ENCODE assay signal across 19 cellular contexts in genomic region chr11:1041471-1041870, GRCh38. TPM values are rescaled to one million over a fixed set of nuclear protein-coding genes. Genes with fewer than 3 reads are reported as not detected.
DNase-seq lines count a peak whose midpoint lies in the region; ATAC-seq, FAIRE-seq and TF ChIP-seq lines count a peak whose summit lies in the region.
"Had no signal": no experiment of that assay in that cellular context is flagged by ENCODE, and none has a peak within 500 bp of the region (broad histone marks: within the 10 kb centered on the region; RNA-seq: fewer than 3 reads in every experiment).

No MANE protein-coding gene starts in this region.

- H3K4me1 ChIP-seq in A549, result peaks cover 13% of the 10 kb centered on the region
- no peaks in the 10 kb centered on the region for H3K4me1 ChIP-seq in naive thymus-derived CD4-positive, alpha-beta T cell (ENCODE audit: control insufficient read depth in 2 of 2, insufficient read depth in 2 of 2, low read length in 2 of 2)

- H3K4me3 ChIP-seq in A549, result no peak overlapping the region
- H3K4me3 ChIP-seq in H7 (ENCODE audit: insufficient read depth, low read depth, low read length), result no peak overlapping the region
- no peak overlapping the region for H3K4me3 ChIP-seq in naive thymus-derived CD4-positive, alpha-beta T cell (ENCODE audit: low read length)

- peak in 1 of 2 experiments; percentile 31; a peak in 3 of 6 replicates for ATAC-seq in A549
- peak; percentile 15 for ATAC-seq in naive thymus-derived CD4-positive, alpha-beta T cell

- 0 out of 3 replicates have a peak, but pooled peaks cover 3% of the 10 kb centered on the region for H3K9me3 ChIP-seq in A549
- no peaks in the 10 kb centered on the region for H3K9me3 ChIP-seq in naive thymus-derived CD4-positive, alpha-beta T cell (ENCODE audit: control insufficient read depth in 2 of 3, low read length in 3 of 3)

- no peak for TF ChIP-seq EP300 in A549 (IDR thresholded peaks at IDR 0.05)

- peaks cover 12% of the 10 kb centered on the region for H3K27me3 Mint-ChIP-seq in chondrocyte (ENCODE audit: low read depth)
- H3K27me3 Mint-ChIP-seq in naive thymus-derived CD4-positive, alpha-beta T cell, result peaks cover 0 to 5% (median 2%) of the 10 kb centered on the region in 5 donors
- H3K27me3 Mint-ChIP-seq: CD4-positive, alpha-beta T cell had no signal

- CTCF ChIA-PET in A549 (lab: Yijun Ruan, JAX), result interaction anchor here (0.8 to 3.6 kb wide), 7 partner anchors 10 to 193 kb away, joined by 3 to 38 read pairs (median 4); no protein-coding TSS in a partner anchor
- CTCF ChIA-PET in naive thymus-derived CD4-positive, alpha-beta T cell (lab: Charles Lee), result no interaction called here

- peak overlapping the region; percentile 55; the same call in 2 of the 3 replicates for H3K4me2 ChIP-seq in A549

- H3K27ac Mint-ChIP-seq in chondrocyte (ENCODE audit: unreplicated experiment), result no peak overlapping the region
- H3K27ac Mint-ChIP-seq in naive thymus-derived CD4-positive, alpha-beta T cell, result no peak overlapping the region
- H3K27ac Mint-ChIP-seq: CD4-positive, alpha-beta T cell had no signal

- H3K36me3 ChIP-seq in H7 (replicated peaks; ENCODE audit: control insufficient read depth, insufficient read depth, low read length), result no peaks in the 10 kb centered on the region
- H3K36me3 ChIP-seq in naive thymus-derived CD4-positive, alpha-beta T cell (ENCODE audit: control insufficient read depth in 2 of 3, insufficient read depth in 3 of 3, low read length in 3 of 3), result no peaks in the 10 kb centered on the region

- TF ChIP-seq POLR2A in A549 (IDR thresholded peaks at IDR 0.05; ENCODE audit: low read length) (no peak), erythroblast (IDR thresholded peaks at IDR 0.05; ENCODE audit: low read length) (no peak)

- FAIRE-seq in A549 (lab: Jason Lieb, UNC), result no peak
- FAIRE-seq: H54, HTR-8/SVneo had no signal

- H3K27me3 ChIP-seq in H7 (ENCODE audit: control insufficient read depth, insufficient read depth, low read length), result no peaks in the 10 kb centered on the region
- H3K27me3 ChIP-seq in naive thymus-derived CD4-positive, alpha-beta T cell (ENCODE audit: control insufficient read depth in 2 of 2, insufficient read depth in 2 of 2, low read length in 2 of 2), result no peaks in the 10 kb centered on the region

- POLR2A ChIA-PET in A549 (lab: Yijun Ruan, JAX), result interaction anchor here (0.6 kb wide), 1 partner anchor 13 kb away, joined by 3 read pairs; no protein-coding TSS in a partner anchor
- POLR2A ChIA-PET in naive thymus-derived CD4-positive, alpha-beta T cell (lab: Charles Lee), result no interaction called here

- H3K36me3 Mint-ChIP-seq in chondrocyte (ENCODE audit: low read depth), result peaks cover 3% of the 10 kb centered on the region
- H3K36me3 Mint-ChIP-seq in naive thymus-derived CD4-positive, alpha-beta T cell, result no peaks in the 10 kb centered on the region

- H3K4me1 Mint-ChIP-seq in chondrocyte (ENCODE audit: low read depth), result no peaks in the 10 kb centered on the region
- peaks cover 0 to 4% (median 0%) of the 10 kb centered on the region in 7 donors for H3K4me1 Mint-ChIP-seq in naive thymus-derived CD4-positive, alpha-beta T cell

- WGBS in A549 (ENCODE audit: missing lambda C conversion rate), result 59% methylated on average over 4 of the region's 9 CpGs

- peaks cover 5% of the 10 kb centered on the region for H3K9me3 Mint-ChIP-seq in chondrocyte (ENCODE audit: low read depth)
- H3K9me3 Mint-ChIP-seq in naive thymus-derived CD4-positive, alpha-beta T cell, result no peaks in the 10 kb centered on the region
- H3K9me3 Mint-ChIP-seq: CD4-positive, alpha-beta T cell had no signal

- no peak for TF ChIP-seq RAD21 in A549 (conservative IDR thresholded peaks at IDR 0.05 in 1 of 2, IDR thresholded peaks at IDR 0.05 in 1 of 2)

- intact Hi-C loops in naive thymus-derived CD4-positive, alpha-beta T cell (cut with micrococcal nuclease), result no loop called here

- DNase-seq in A549 (ENCODE audit: low read depth in 1 of 2, low spot score in 1 of 2) (no peak), H7 (peak; percentile 72), chondrocyte (ENCODE audit: low spot score) (peak; percentile 88), H4 (ENCODE audit: low spot score) (no peak), erythroblast (lab: John Stamatoyannopoulos, UW) (no peak), DMS114 treated with DMSO at 0.1 percent for 48 hours (lab: John Stamatoyannopoulos, UW; ENCODE audit: unreplicated experiment) (no peak)
- no peak for DNase-seq in naive thymus-derived CD4-positive, alpha-beta T cell
- DNase-seq in activated T-cell treated with anti-CD3 and anti-CD28 coated beads, Interleukin-2, amount 50 U/mL, for 48 hours, result no peak
- DNase-seq: AML-193; DMS53; MV-4-11; NCI-H1417; NCI-H187 treated with DMSO at 0.1 percent for 48 hours; NCI-H526 treated with DMSO at 0.1 percent for 48 hours; NK-92 treated with Interleukin-12 subunit alpha and Interleukin-12 subunit beta, amount 100 ng/mL, for 24 hours had no signal

- TF ChIP-seq CTCF in A549 (IDR thresholded peaks at IDR 0.05) (no peak), chondrocyte (IDR thresholded peaks at IDR 0.05) (no peak)

- peak overlapping the region; percentile 58 to 82; a peak in 5 of 6 replicates for H3K27ac ChIP-seq in A549
- no peak overlapping the region for H3K27ac ChIP-seq in naive thymus-derived CD4-positive, alpha-beta T cell (ENCODE audit: low read depth, low read length)

- H3K4me3 Mint-ChIP-seq in chondrocyte (ENCODE audit: unreplicated experiment), result no peak overlapping the region
- H3K4me3 Mint-ChIP-seq in naive thymus-derived CD4-positive, alpha-beta T cell, result no peak overlapping the region
- H3K4me3 Mint-ChIP-seq: CD4-positive, alpha-beta T cell had no signal

TF ChIP-seq in A549, 52 proteins besides CTCF, POLR2A, EP300 and RAD21:
- TF ChIP-seq TFCP2L1 (CRISPR knock-in tag; IDR thresholded peaks at IDR 0.05), result no peak
- TF ChIP-seq RFX5 (IDR thresholded peaks at IDR 0.05), result no peak
- no peak for TF ChIP-seq HEYL (CRISPR knock-in tag; IDR thresholded peaks at IDR 0.05)
- TF ChIP-seq SMC3 (IDR thresholded peaks at IDR 0.05), result no peak
- TF ChIP-seq SREBF2 (IDR thresholded peaks at IDR 0.05), result no peak

RNA-seq across cellular contexts. Expression of gene MUC6, which starts 5.0 kb away (rescaled TPM):
- polyA plus RNA-seq in A549 (2011; rRNA removed) (not detected in 2 replicates), A549 (2017; fragmentation: RNase III; extraction: RNeasy Plus Mini Kit Qiagen cat#74134 plus additional on column Dnase treatment) (not detected in 3 replicates)
- polyA plus RNA-seq in A549 (2012; cell fraction: cytosol; rRNA removed), result not detected in 2 replicates
- under 0.01 TPM in 1 of 2 replicates, not detected in the other for polyA plus RNA-seq in A549 (2012; cell fraction: nucleus; rRNA removed)
- 0.08 TPM in 1 of 2 replicates, not detected in the other for polyA minus RNA-seq in A549 (2011; rRNA and poly(A)+ RNA removed)
- not detected in 2 replicates for total RNA-seq in H7 (2014; rRNA removed; shearing (Covaris generic))
- total RNA-seq in chondrocyte, result not detected in 3 replicates
- total RNA-seq in naive thymus-derived CD4-positive, alpha-beta T cell, result not detected
- not detected for polyA plus RNA-seq in naive thymus-derived CD4-positive, alpha-beta T cell
- total RNA-seq in H4 (2014; rRNA removed; shearing (Covaris generic)), result not detected in 2 replicates
- total RNA-seq: CD4-positive, alpha-beta T cell; OCI-LY7 had no signal

RNA-seq across cellular contexts. Expression of gene MUC2, which starts 33.2 kb away (rescaled TPM):
- 0.01 and 0.04 TPM in 2 replicates for polyA plus RNA-seq in A549 (2011; rRNA removed)
- 0.01 TPM in 2 replicates for polyA plus RNA-seq in A549 (2012; cell fraction: cytosol; rRNA removed)
- 0.29 and 0.90 TPM in 2 replicates for polyA plus RNA-seq in A549 (2012; cell fraction: nucleus; rRNA removed)
- polyA plus RNA-seq in A549 (2017; fragmentation: RNase III; extraction: RNeasy Plus Mini Kit Qiagen cat#74134 plus additional on column Dnase treatment), result 0.03 TPM in 3 replicates
- polyA minus RNA-seq in A549 (2011; rRNA and poly(A)+ RNA removed), result 0.04 and 0.05 TPM in 2 replicates
- total RNA-seq in H7 (2014; rRNA removed; shearing (Covaris generic)), result not detected in 2 replicates
- not detected in 3 replicates for total RNA-seq in chondrocyte
- not detected for total RNA-seq in naive thymus-derived CD4-positive, alpha-beta T cell
- polyA plus RNA-seq in naive thymus-derived CD4-positive, alpha-beta T cell, result not detected
- not detected in 2 replicates for total RNA-seq in H4 (2014; rRNA removed; shearing (Covaris generic))
- total RNA-seq: CD4-positive, alpha-beta T cell; OCI-LY7 had no signal

Comparison
In these comparisons a context has a peak if more than half of its experiments do, and no peak if none do; other contexts are left out.
1. DNase-seq: peak in H7 (single experiment) and chondrocyte (single experiment); none in A549 (0 of 2), naive thymus-derived CD4-positive, alpha-beta T cell (0 of 9), H4 (single experiment), erythroblast (0 of 2), DMS114 treated with DMSO at 0.1 percent for 48 hours (single experiment) and activated T-cell treated with anti-CD3 and anti-CD28 coated beads, Interleukin-2, amount 50 U/mL, for 48 hours (0 of 2).